9 cellular contexts compared by ENCODE assay signal in the genomic region with DNA sequence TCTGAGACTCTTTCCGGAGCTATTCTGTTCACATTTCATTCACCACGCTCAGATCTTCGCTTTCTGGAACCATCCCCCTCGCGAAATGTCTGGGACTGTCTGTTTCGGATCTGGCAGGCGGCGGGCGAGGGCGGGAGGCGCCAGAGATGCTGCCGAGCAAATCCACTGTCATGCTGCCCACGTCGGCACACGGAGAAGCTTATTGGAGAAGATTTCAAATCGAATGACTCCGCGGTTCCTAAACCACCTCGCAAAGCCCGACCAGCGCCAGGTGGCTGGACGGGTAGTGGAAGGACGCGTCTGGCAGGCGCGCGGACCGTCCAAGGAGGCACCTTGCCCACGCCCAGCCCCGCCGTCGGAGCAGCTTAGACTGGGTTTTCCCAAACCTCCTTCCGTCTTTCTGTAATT.
DNase-seq lines count a peak whose midpoint lies in the region; ATAC-seq, FAIRE-seq and TF ChIP-seq lines count a peak whose summit lies in the region.
"Had no signal": no experiment of that assay in that cellular context is flagged by ENCODE, and none has a peak within 500 bp of the region (broad histone marks: within the 10 kb centered on the region; RNA-seq: fewer than 3 reads in every experiment).

No MANE protein-coding gene starts in this region.

- peak overlapping the region; percentile 53 for H3K4me3 ChIP-seq in NB4 (ENCODE audit: low read depth, low read length)

- TF ChIP-seq POLR2A in NB4 (IDR thresholded peaks at IDR 0.05; ENCODE audit: extremely low read depth, insufficient read length): no peak

- no peaks in the 10 kb centered on the region for H3K9me3 Mint-ChIP-seq in effector memory CD8-positive, alpha-beta T cell

- H3K36me3 Mint-ChIP-seq in effector memory CD8-positive, alpha-beta T cell (ENCODE audit: insufficient read depth): peaks cover 10% of the 10 kb centered on the region

- H3K27me3 Mint-ChIP-seq in effector memory CD8-positive, alpha-beta T cell: no peaks in the 10 kb centered on the region

- peaks cover 32 to 48% of the 10 kb centered on the region in 2 donors for H3K4me1 Mint-ChIP-seq in effector memory CD8-positive, alpha-beta T cell (ENCODE audit: low read depth in 2 of 2)

- peak overlapping the region; percentile 85 to 97 for H3K4me3 Mint-ChIP-seq in effector memory CD8-positive, alpha-beta T cell

- peak overlapping the region; percentile 91 to 95 for H3K27ac Mint-ChIP-seq in effector memory CD8-positive, alpha-beta T cell

- peak; percentile 43 for DNase-seq in GM04504 (ENCODE audit: low read depth)
- DNase-seq in NB4 (ENCODE audit: low read depth): peak; percentile 59
- DNase-seq in activated CD4-positive, alpha-beta T cell treated with anti-CD3 and anti-CD28 coated beads, Interleukin-2, amount 50 U/mL, for 48 hours: peak; percentile 69 to 76
- DNase-seq in effector memory CD8-positive, alpha-beta T cell: peak; percentile 26 to 34 (median 34)
- peak; percentile 70 for DNase-seq in medulla oblongata (ENCODE audit: extremely low spot score)
- DNase-seq in stimulated activated CD4-positive, alpha-beta T cell treated with anti-CD3 and anti-CD28 coated beads, TNF-alpha, amount 100 ng/mL, for 24 hours (ENCODE audit: low read depth in 3 of 3): peak; percentile 42 to 60 (median 51)
- no peak for DNase-seq in HTR-8/SVneo (ENCODE audit: insufficient read length, low spot score)

- TF ChIP-seq CTCF in NB4 (IDR thresholded peaks at IDR 0.05; ENCODE audit: low read depth, low read length): no peak

- FAIRE-seq in HTR-8/SVneo (lab: Jason Lieb, UNC): no peak
- FAIRE-seq: endometrium had no signal

- ATAC-seq in effector memory CD8-positive, alpha-beta T cell (replicated peaks): no peak
- ATAC-seq in HG03097 (IDR thresholded peaks at IDR 0.05; ENCODE audit: low FRiP score, unreplicated experiment): no peak
